28 cellular contexts compared by ENCODE assay signal in genomic region chr5:76385540-76385939, GRCh38.
"Had no signal": no experiment of that assay in that cellular context is flagged by ENCODE, and none has a peak within 500 bp of the region (broad histone marks: within the 10 kb centered on the region; RNA-seq: fewer than 3 reads in every experiment).

No MANE protein-coding gene starts in this region.

- H3K4me1 ChIP-seq: gastroesophageal sphincter, psoas muscle had no signal

- H3K27ac ChIP-seq: gastroesophageal sphincter, hepatocyte, ovary, psoas muscle, SK-N-MC, tibial nerve had no signal

- H3K27me3 ChIP-seq: adrenal gland, gastroesophageal sphincter, hepatocyte, ovary, tibial nerve had no signal

- H2AFZ ChIP-seq: hepatocyte had no signal

- ATAC-seq: gastroesophageal sphincter; natural killer cell treated with Interleukin-12 subunit alpha and Interleukin-12 subunit beta and Interleukin-15 and Interleukin-18, amount 100 ng/mL, for 72 hours; psoas muscle; stimulated activated memory B cell treated with anti-CD40 and anti-IgM and Interleukin-4, amounts not matched to agents 10 μg/mL and 1 μg/mL and 100 μg/mL, for 72 hours; stimulated activated naive CD8-positive, alpha-beta T cell treated with anti-CD3 and anti-CD28 coated beads, Interleukin-15, amount 100 ng/mL, for 72 hours; WTC11 had no signal

- H3K79me2 ChIP-seq: hepatocyte had no signal

- H3K9me3 ChIP-seq: adrenal gland, gastroesophageal sphincter, mucosa of descending colon, ovary, psoas muscle, tibial nerve had no signal

- DNase-seq: activated CD4-positive, alpha-beta memory T cell treated with anti-CD3 and anti-CD28 coated beads, Interleukin-2, amount 10 ng/mL, durations not matched to agents 7 days and 5 days; activated CD4-positive, alpha-beta T cell treated with anti-CD3 and anti-CD28 coated beads for 1 hour; activated CD4-positive, alpha-beta T cell treated with anti-CD3 and anti-CD28 coated beads, Interleukin-2, amount 10 ng/mL, durations not matched to agents 7 days and 5 days; activated naive CD4-positive, alpha-beta T cell treated with Interleukin-2 at 50 U/mL for 16 hours; activated naive CD8-positive, alpha-beta T cell treated with anti-CD3 and anti-CD28 coated beads for 36 hours; activated T-cell treated with anti-CD3 and anti-CD28 coated beads, Interleukin-2, amount 50 U/mL, for 72 hours; adrenal gland; aorta; islet precursor cell; mesendoderm; mucosa of descending colon; ovary; psoas muscle; stimulated activated CD4-positive, alpha-beta T cell treated with anti-CD3 and anti-CD28 coated beads, Interleukin-1b, Interleukin-23, amount 100 ng/mL, for 48 hours; stimulated activated CD4-positive, alpha-beta T cell treated with anti-CD3 and anti-CD28 coated beads, Interleukin-4, amount 100 ng/mL, for 4 hours; stimulated activated CD8-positive, alpha-beta memory T cell treated with anti-CD3 and anti-CD28 coated beads, Interleukin-4, amount 100 ng/mL, for 48 hours; stimulated activated naive CD8-positive, alpha-beta T cell treated with anti-CD3 and anti-CD28 coated beads, Interleukin-15, amount 100 ng/mL, for 72 hours had no signal

- H3K4me2 ChIP-seq: hepatocyte, smooth muscle cell had no signal

- H3K36me3 ChIP-seq: adrenal gland, gastroesophageal sphincter, ovary, tibial nerve had no signal

- H3K4me3 ChIP-seq: adrenal gland, gastroesophageal sphincter, hepatocyte, mucosa of descending colon, ovary, psoas muscle, SK-N-MC, smooth muscle cell, tibial nerve had no signal

- FAIRE-seq: endothelial cell of umbilical vein, TTC549, urothelium cell line had no signal
